16 cellular contexts compared by ENCODE assay signal in the genomic region with DNA sequence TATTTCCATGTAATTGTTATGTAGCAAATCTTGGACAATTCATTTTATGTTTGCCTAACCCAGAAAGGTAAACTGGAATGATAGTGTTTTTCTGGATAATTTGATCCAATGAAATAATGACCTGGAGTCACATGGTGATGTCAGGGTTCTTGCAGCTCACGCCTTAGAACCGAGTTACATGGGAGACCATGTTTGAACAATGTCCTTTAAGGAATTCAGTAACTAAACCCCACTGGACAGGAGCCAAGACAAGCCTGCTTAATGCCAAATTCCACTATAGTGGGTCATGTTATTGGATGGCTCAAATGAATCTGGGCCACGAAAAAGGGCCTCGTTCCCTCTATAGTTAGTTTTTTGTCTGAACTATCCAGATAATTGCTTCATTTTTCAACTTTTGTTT.
DNase-seq lines count a peak whose midpoint lies in the region; ATAC-seq and TF ChIP-seq lines count a peak whose summit lies in the region.
"Had no signal": no experiment of that assay in that cellular context is flagged by ENCODE, and none has a peak within 500 bp of the region (broad histone marks: within the 10 kb centered on the region; RNA-seq: fewer than 3 reads in every experiment).

No MANE protein-coding gene starts in this region.

- peaks cover 21% of the 10 kb centered on the region for H3K79me1 ChIP-seq in trophoblast cell (ENCODE audit: low read length)

- no peak for TF ChIP-seq CTCF in fibroblast of lung (conservative IDR thresholded peaks at IDR 0.05 in 1 of 2, IDR thresholded peaks at IDR 0.05 in 1 of 2; ENCODE audit: low read depth in 1 of 2, low read length in 2 of 2)

- H3K18ac ChIP-seq in trophoblast cell (ENCODE audit: low read length): no peak overlapping the region

- no peaks in the 10 kb centered on the region for H4K20me1 ChIP-seq in fibroblast of lung (ENCODE audit: control insufficient read depth, extremely low read depth, insufficient read depth, low read length)

- H3K4me3 ChIP-seq in SJSA1 (no peak overlapping the region), fibroblast of lung (replicated peaks in 1 of 4; ENCODE audit: control extremely low read depth in 1 of 4, insufficient read depth in 1 of 4, low read depth in 3 of 4, low read length in 4 of 4) (no peak overlapping the region), trophoblast cell (ENCODE audit: low read depth, low read length) (no peak overlapping the region)
- H3K4me3 ChIP-seq: HAP-1 had no signal

- H3K14ac ChIP-seq in trophoblast cell (ENCODE audit: low read length): no peak overlapping the region

- H3K4me2 ChIP-seq in fibroblast of lung (ENCODE audit: extremely low read depth, insufficient read depth, low read length): no peak overlapping the region
- no peak overlapping the region for H3K4me2 ChIP-seq in trophoblast cell (ENCODE audit: low read length)
- H3K4me2 ChIP-seq: KMS-11 had no signal

- H3K36me3 ChIP-seq in SJSA1: no peaks in the 10 kb centered on the region
- no peaks in the 10 kb centered on the region for H3K36me3 ChIP-seq in fibroblast of lung (ENCODE audit: control insufficient read depth, insufficient read depth, low read length)
- no peaks in the 10 kb centered on the region for H3K36me3 ChIP-seq in trophoblast cell (ENCODE audit: control insufficient read depth in 1 of 2, insufficient read depth in 2 of 2, low read length in 2 of 2)
- H3K36me3 ChIP-seq: HAP-1 had no signal

- H3K27ac ChIP-seq in SJSA1 (peak overlapping the region; percentile 99; the same call in 1 of the 2 replicates), fibroblast of lung (ENCODE audit: insufficient read depth, low read length) (no peak overlapping the region), trophoblast cell (ENCODE audit: low read depth, low read length) (no peak overlapping the region)
- H3K27ac ChIP-seq: KMS-11, parathyroid adenoma had no signal

- no peaks in the 10 kb centered on the region for H3K79me2 ChIP-seq in fibroblast of lung (ENCODE audit: control insufficient read depth, insufficient read depth, low read length)
- H3K79me2 ChIP-seq in trophoblast cell (ENCODE audit: control insufficient read depth, insufficient read depth, low read length, poor library complexity): no peaks in the 10 kb centered on the region
- H3K79me2 ChIP-seq: parathyroid adenoma had no signal

- H2AK5ac ChIP-seq in trophoblast cell (ENCODE audit: low read length): no peak overlapping the region

- H3K4me1 ChIP-seq in SJSA1 (replicated peaks): peaks cover 56% of the 10 kb centered on the region
- peaks cover 12% of the 10 kb centered on the region for H3K4me1 ChIP-seq in fibroblast of lung (ENCODE audit: control insufficient read depth, extremely low read depth, insufficient read depth, low read length)
- peaks cover 4 to 13% of the 10 kb centered on the region in 2 experiments for H3K4me1 ChIP-seq in trophoblast cell (ENCODE audit: control insufficient read depth in 1 of 2, insufficient read depth in 2 of 2, low read length in 2 of 2)
- H3K4me1 ChIP-seq: HAP-1, parathyroid adenoma had no signal

- no peak overlapping the region for H4K12ac ChIP-seq in trophoblast cell (ENCODE audit: low read depth, low read length)

- no peak overlapping the region for H2BK5ac ChIP-seq in trophoblast cell (ENCODE audit: low read depth, low read length, poor library complexity)

- no peaks in the 10 kb centered on the region for H3K9me3 ChIP-seq in SJSA1 (replicated peaks)
- H3K9me3 ChIP-seq in fibroblast of lung (ENCODE audit: control insufficient read depth, insufficient read depth, low read depth, low read length): no peaks in the 10 kb centered on the region
- peaks cover 2% of the 10 kb centered on the region for H3K9me3 ChIP-seq in trophoblast cell (ENCODE audit: insufficient read depth, low read depth, low read length)
- H3K9me3 ChIP-seq: HAP-1 had no signal

- no peaks in the 10 kb centered on the region for H3K27me3 ChIP-seq in SJSA1 (replicated peaks)
- no peaks in the 10 kb centered on the region for H3K27me3 ChIP-seq in fibroblast of lung (ENCODE audit: control insufficient read depth, insufficient read depth, low read length)
- no peaks in the 10 kb centered on the region for H3K27me3 ChIP-seq in trophoblast cell (ENCODE audit: insufficient read depth, low read length)

- H4K91ac ChIP-seq in trophoblast cell (ENCODE audit: low read depth, low read length): no peak overlapping the region

- H4K8ac ChIP-seq in trophoblast cell (ENCODE audit: low read depth, low read length): no peak overlapping the region

- H3K23ac ChIP-seq in trophoblast cell (ENCODE audit: low read length): no peak overlapping the region

- no peak overlapping the region for H3K9ac ChIP-seq in fibroblast of lung (ENCODE audit: insufficient read depth, low read length)
- no peak overlapping the region for H3K9ac ChIP-seq in trophoblast cell (ENCODE audit: low read length)
- H3K9ac ChIP-seq: KMS-11, parathyroid adenoma had no signal

- H2BK12ac ChIP-seq in trophoblast cell (ENCODE audit: low read length): peak overlapping the region; percentile 43

- no peak for ATAC-seq in Right ventricle myocardium superior (ENCODE audit: poor library complexity)
- ATAC-seq: activated T-cell treated with anti-CD3 and anti-CD28 coated beads, Interleukin-2, amount 50 U/mL, for 4 hours had no signal

- no CpG with 5 or more reads among the region's 4 CpGs for WGBS in trophoblast cell (ENCODE audit: extremely low coverage, insufficient coverage, insufficient read length)

- no peak overlapping the region for H3K4ac ChIP-seq in trophoblast cell (ENCODE audit: low read depth, low read length)

- H2BK120ac ChIP-seq in trophoblast cell (ENCODE audit: insufficient read depth, low read length, poor library complexity): no peak overlapping the region

- DNase-seq in H4 (ENCODE audit: low spot score): peak; percentile 21
- peak; percentile 56 to 75 for DNase-seq in SJSA1 (ENCODE audit: low read depth in 1 of 2, low spot score in 2 of 2)
- peak; percentile 87 to 89 for DNase-seq in fibroblast of lung (ENCODE audit: low read depth in 2 of 2)
- no peak for DNase-seq in trophoblast cell
- DNase-seq in Right ventricle myocardium superior: no peak
- no peak for DNase-seq in stimulated activated CD4-positive, alpha-beta T cell treated with anti-CD3 and anti-CD28 coated beads, Interleukin-4, amount 100 ng/mL, for 4 hours
- DNase-seq in NCI-H146 treated with DMSO at 0.1 percent for 48 hours (lab: John Stamatoyannopoulos, UW; ENCODE audit: unreplicated experiment): no peak
- DNase-seq in inferior parietal cortex (ENCODE audit: extremely low spot score): no peak
- DNase-seq: activated CD4-positive, alpha-beta T cell treated with anti-CD3 and anti-CD28 coated beads, Interleukin-2, amount 50 U/mL, for 4 hours; activated T-cell treated with anti-CD3 and anti-CD28 coated beads, Interleukin-2, amount 50 U/mL, for 4 hours; immature natural killer cell; NCI-H187; SHP77 treated with DMSO at 0.1 percent for 48 hours had no signal

- H2AFZ ChIP-seq in fibroblast of lung (ENCODE audit: low read length) (no peak overlapping the region), trophoblast cell (ENCODE audit: insufficient read depth, low read length, poor library complexity) (no peak overlapping the region)
- H2AFZ ChIP-seq: parathyroid adenoma had no signal

- intact Hi-C loops in Right ventricle myocardium superior (cut with DNase I): no loop called here

Comparison
In these comparisons a context has a peak if more than half of its experiments do, and no peak if none do; other contexts are left out.
1. DNase-seq: peak in H4 (single experiment), SJSA1 (2 of 2) and fibroblast of lung (2 of 2); none in trophoblast cell (0 of 2), Right ventricle myocardium superior (single experiment), stimulated activated CD4-positive, alpha-beta T cell treated with anti-CD3 and anti-CD28 coated beads, Interleukin-4, amount 100 ng/mL, for 4 hours (0 of 2), NCI-H146 treated with DMSO at 0.1 percent for 48 hours (single experiment) and inferior parietal cortex (single experiment).